ENCODE assay signal across 24 cellular contexts in the genomic region with DNA sequence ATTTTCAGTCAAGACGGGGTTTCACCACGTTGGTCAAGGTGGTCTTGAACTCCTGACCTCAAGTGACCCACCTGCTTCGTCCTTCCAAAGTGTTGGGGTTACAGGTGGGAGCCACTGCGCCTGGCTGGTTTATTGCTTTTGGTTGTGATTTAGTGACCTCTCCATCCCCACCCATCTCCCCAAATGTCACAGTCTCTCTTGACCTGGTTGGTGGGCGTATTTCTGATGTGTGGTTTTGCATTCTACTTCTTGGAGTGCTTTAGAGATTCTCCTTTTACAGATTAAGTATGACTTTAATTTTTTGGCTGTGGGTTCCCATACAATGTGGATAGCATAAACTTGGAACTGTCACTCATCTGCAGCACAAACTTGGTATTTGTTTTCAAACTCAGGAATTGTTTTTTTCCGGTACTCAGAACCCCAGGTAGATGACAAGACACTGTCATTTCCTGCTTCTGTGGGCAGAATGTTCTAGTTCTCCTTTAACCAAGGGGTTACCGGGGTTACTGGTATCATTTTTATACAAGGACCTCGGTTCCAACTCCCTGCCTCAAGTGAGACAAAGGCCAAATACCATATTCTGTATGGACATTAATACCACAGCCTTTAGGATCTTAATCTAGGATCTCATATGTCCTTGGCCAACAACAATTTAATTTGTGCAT.
"Had no signal": no experiment of that assay in that cellular context is flagged by ENCODE, and none has a peak within 500 bp of the region (broad histone marks: within the 10 kb centered on the region; RNA-seq: fewer than 3 reads in every experiment).

No MANE protein-coding gene starts in this region.

- H3K4me3 Mint-ChIP-seq: activated naive CD4-positive, alpha-beta T cell treated with anti-CD3 and anti-CD28 coated beads, Interleukin-2, amount 50 U/mL, for 24 hours; activated T-cell treated with anti-CD3 and anti-CD28 coated beads, Interleukin-2, amount 50 U/mL, for 72 hours had no signal

- H3K9me3 ChIP-seq: ascending aorta, breast epithelium, esophagus squamous epithelium, mucosa of descending colon, ovary, right lobe of liver, thyroid gland had no signal

- H3K36me3 Mint-ChIP-seq: activated naive CD4-positive, alpha-beta T cell treated with anti-CD3 and anti-CD28 coated beads, Interleukin-2, amount 50 U/mL, for 24 hours; naive B cell had no signal

- H3K4me3 ChIP-seq: ascending aorta, breast epithelium, esophagus squamous epithelium, mucosa of descending colon, ovary, right lobe of liver, thyroid gland had no signal

- H3K36me3 ChIP-seq: ascending aorta, breast epithelium, esophagus squamous epithelium, ovary, right lobe of liver, thyroid gland had no signal

- H3K9me3 Mint-ChIP-seq: activated naive CD4-positive, alpha-beta T cell treated with anti-CD3 and anti-CD28 coated beads, Interleukin-2, amount 50 U/mL, for 24 hours; activated T-cell treated with anti-CD3 and anti-CD28 coated beads, Interleukin-2, amount 50 U/mL, for 72 hours had no signal

- H3K4me1 Mint-ChIP-seq: activated naive CD4-positive, alpha-beta T cell treated with anti-CD3 and anti-CD28 coated beads, Interleukin-2, amount 50 U/mL, for 24 hours had no signal

- H3K4me1 ChIP-seq: ascending aorta, breast epithelium, esophagus squamous epithelium, right lobe of liver, thyroid gland had no signal

- H3K27me3 ChIP-seq: ascending aorta, breast epithelium, esophagus squamous epithelium, ovary, right lobe of liver, thyroid gland had no signal

- H3K27me3 Mint-ChIP-seq: naive B cell had no signal

- FAIRE-seq: islet of Langerhans, small intestine had no signal

- H3K27ac ChIP-seq: ascending aorta, breast epithelium, esophagus squamous epithelium, ovary, right lobe of liver, thyroid gland, VCaP had no signal

- DNase-seq: activated CD4-positive, alpha-beta T cell treated with anti-CD3 and anti-CD28 coated beads, Interleukin-2, amount 50 U/mL, for 4 hours; activated CD4-positive, CD25-positive, alpha-beta regulatory T cell treated with anti-CD3 and anti-CD28 coated beads, Interleukin-2, amount 50 U/mL, for 72 hours; activated gamma-delta T cell; activated T-cell treated with anti-CD3 and anti-CD28 coated beads, Interleukin-2, amount 50 U/mL, for 72 hours; cerebellar nuclear complex; cortex of kidney; effector CD8-positive, alpha-beta T cell; esophagus squamous epithelium; left cardiac atrium; mesenchymal stem cell; mucosa of descending colon; naive B cell; ovary; right lobe of liver; small intestine; stimulated activated CD4-positive, alpha-beta T cell treated with anti-CD3 and anti-CD28 coated beads, Interleukin-15, amount 100 ng/mL, for 24 hours; stimulated activated CD4-positive, alpha-beta T cell treated with anti-CD3 and anti-CD28 coated beads, Interleukin-4, amount 100 ng/mL, for 24 hours; stimulated activated naive CD4-positive, alpha-beta T cell; thyroid gland had no signal

- H3K27ac Mint-ChIP-seq: activated naive CD4-positive, alpha-beta T cell treated with anti-CD3 and anti-CD28 coated beads, Interleukin-2, amount 50 U/mL, for 24 hours; activated T-cell treated with anti-CD3 and anti-CD28 coated beads, Interleukin-2, amount 50 U/mL, for 72 hours had no signal

- ATAC-seq: activated T-cell treated with anti-CD3 and anti-CD28 coated beads, Interleukin-2, amount 50 U/mL, for 72 hours; left cardiac atrium; mucosa of descending colon; right lobe of liver had no signal
